ENCODE assay signal across 2 cellular contexts in the genomic region with DNA sequence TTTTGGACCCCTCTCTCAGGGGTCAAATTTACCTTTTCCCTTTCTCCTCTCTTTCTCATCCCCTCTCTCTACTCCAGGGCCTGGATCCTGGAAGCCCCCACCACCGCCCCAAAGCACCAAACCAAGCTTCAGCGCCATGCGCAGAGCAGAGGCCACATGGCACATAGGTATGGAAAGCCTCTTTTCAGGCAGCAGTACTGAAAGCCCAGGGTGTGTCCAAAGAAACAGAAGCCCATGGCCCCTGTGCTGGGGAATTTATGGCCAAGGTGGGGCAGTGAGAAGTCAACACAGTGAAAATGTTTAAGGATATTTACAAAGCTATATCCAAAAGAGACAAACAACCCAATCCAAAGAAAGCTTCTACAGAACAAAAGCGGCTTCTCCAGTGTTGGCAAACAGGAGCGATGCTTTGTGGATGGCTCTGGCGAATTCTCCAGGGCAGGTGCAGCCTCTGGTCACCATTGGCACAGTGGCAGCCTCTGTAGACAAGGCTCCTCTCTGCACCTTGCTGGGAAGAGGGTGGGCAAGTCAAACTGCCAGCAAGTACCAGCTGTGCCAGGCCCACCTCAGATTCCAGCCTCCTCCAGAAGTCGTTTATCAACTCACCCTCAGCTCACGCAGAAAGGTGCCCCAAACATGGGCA.
A peak's percentile ranks its signal among the peaks of the same experiment; 100 is the strongest.
TF ChIP-seq lines count a peak whose summit lies in the region.

No MANE protein-coding gene starts in this region.

TF ChIP-seq in HepG2, 621 proteins besides CTCF, POLR2A, EP300 and RAD21 (continues in another document):
- TF ChIP-seq ZNF720 (CRISPR knock-in tag; IDR thresholded peaks at IDR 0.05) (0 out of 2 replicates have a peak, but pooled peaks have one; percentile 80), ATF7 (IDR thresholded peaks at IDR 0.05) (no peak), ATF7 (CRISPR knock-in tag; IDR thresholded peaks at IDR 0.05) (no peak), RBAK (CRISPR knock-in tag; IDR thresholded peaks at IDR 0.05) (no peak), ZNF660 (CRISPR knock-in tag; IDR thresholded peaks at IDR 0.05; ENCODE audit: borderline replicate concordance, low read depth) (no peak), BRCA1 (CRISPR knock-in tag; IDR thresholded peaks at IDR 0.05) (no peak), FOXK2 (IDR thresholded peaks at IDR 0.05) (no peak), ZNF441 (CRISPR knock-in tag; IDR thresholded peaks at IDR 0.05; ENCODE audit: borderline replicate concordance) (no peak)
- TF ChIP-seq, protein P1, sequence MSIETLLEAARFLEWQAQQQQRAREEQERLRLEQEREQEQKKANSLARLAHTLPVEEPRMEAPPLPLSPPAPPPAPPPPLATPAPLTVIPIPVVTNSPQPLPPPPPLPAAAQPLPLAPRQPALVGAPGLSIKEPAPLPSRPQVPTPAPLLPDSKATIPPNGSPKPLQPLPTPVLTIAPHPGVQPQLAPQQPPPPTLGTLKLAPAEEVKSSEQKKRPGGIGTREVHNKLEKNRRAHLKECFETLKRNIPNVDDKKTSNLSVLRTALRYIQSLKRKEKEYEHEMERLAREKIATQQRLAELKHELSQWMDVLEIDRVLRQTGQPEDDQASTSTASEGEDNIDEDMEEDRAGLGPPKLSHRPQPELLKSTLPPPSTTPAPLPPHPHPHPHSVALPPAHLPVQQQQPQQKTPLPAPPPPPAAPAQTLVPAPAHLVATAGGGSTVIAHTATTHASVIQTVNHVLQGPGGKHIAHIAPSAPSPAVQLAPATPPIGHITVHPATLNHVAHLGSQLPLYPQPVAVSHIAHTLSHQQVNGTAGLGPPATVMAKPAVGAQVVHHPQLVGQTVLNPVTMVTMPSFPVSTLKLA (IDR thresholded peaks at IDR 0.05) = no peak
- TF ChIP-seq, protein P2, sequence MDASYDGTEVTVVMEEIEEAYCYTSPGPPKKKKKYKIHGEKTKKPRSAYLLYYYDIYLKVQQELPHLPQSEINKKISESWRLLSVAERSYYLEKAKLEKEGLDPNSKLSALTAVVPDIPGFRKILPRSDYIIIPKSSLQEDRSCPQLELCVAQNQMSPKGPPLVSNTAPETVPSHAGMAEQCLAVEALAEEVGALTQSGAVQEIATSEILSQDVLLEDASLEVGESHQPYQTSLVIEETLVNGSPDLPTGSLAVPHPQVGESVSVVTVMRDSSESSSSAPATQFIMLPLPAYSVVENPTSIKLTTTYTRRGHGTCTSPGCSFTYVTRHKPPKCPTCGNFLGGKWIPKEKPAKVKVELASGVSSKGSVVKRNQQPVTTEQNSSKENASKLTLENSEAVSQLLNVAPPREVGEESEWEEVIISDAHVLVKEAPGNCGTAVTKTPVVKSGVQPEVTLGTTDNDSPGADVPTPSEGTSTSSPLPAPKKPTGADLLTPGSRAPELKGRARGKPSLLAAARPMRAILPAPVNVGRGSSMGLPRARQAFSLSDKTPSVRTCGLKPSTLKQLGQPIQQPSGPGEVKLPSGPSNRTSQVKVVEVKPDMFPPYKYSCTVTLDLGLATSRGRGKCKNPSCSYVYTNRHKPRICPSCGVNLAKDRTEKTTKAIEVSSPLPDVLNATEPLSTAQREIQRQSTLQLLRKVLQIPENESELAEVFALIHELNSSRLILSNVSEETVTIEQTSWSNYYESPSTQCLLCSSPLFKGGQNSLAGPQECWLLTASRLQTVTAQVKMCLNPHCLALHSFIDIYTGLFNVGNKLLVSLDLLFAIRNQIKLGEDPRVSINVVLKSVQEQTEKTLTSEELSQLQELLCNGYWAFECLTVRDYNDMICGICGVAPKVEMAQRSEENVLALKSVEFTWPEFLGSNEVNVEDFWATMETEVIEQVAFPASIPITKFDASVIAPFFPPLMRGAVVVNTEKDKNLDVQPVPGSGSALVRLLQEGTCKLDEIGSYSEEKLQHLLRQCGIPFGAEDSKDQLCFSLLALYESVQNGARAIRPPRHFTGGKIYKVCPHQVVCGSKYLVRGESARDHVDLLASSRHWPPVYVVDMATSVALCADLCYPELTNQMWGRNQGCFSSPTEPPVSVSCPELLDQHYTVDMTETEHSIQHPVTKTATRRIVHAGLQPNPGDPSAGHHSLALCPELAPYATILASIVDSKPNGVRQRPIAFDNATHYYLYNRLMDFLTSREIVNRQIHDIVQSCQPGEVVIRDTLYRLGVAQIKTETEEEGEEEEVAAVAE (CRISPR knock-in tag; IDR thresholded peaks at IDR 0.05; ENCODE audit: borderline replicate concordance) = no peak
- TF ChIP-seq, protein P3, sequence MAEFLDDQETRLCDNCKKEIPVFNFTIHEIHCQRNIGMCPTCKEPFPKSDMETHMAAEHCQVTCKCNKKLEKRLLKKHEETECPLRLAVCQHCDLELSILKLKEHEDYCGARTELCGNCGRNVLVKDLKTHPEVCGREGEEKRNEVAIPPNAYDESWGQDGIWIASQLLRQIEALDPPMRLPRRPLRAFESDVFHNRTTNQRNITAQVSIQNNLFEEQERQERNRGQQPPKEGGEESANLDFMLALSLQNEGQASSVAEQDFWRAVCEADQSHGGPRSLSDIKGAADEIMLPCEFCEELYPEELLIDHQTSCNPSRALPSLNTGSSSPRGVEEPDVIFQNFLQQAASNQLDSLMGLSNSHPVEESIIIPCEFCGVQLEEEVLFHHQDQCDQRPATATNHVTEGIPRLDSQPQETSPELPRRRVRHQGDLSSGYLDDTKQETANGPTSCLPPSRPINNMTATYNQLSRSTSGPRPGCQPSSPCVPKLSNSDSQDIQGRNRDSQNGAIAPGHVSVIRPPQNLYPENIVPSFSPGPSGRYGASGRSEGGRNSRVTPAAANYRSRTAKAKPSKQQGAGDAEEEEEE (CRISPR knock-in tag; IDR thresholded peaks at IDR 0.05; ENCODE audit: borderline replicate concordance) = 0 out of 2 replicates have a peak, but pooled peaks have one; percentile 31
- TF ChIP-seq, protein P4, sequence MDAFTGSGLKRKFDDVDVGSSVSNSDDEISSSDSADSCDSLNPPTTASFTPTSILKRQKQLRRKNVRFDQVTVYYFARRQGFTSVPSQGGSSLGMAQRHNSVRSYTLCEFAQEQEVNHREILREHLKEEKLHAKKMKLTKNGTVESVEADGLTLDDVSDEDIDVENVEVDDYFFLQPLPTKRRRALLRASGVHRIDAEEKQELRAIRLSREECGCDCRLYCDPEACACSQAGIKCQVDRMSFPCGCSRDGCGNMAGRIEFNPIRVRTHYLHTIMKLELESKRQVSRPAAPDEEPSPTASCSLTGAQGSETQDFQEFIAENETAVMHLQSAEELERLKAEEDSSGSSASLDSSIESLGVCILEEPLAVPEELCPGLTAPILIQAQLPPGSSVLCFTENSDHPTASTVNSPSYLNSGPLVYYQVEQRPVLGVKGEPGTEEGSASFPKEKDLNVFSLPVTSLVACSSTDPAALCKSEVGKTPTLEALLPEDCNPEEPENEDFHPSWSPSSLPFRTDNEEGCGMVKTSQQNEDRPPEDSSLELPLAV (CRISPR knock-in tag; conservative IDR thresholded peaks at IDR 0.05; ENCODE audit: low read depth) = no peak

TF ChIP-seq in GM12891, 5 proteins besides CTCF, POLR2A, EP300 and RAD21:
- TF ChIP-seq SPI1 (IDR thresholded peaks at IDR 0.05; ENCODE audit: low read depth, low read length) = no peak
- no peak for TF ChIP-seq PAX5 (IDR thresholded peaks at IDR 0.05; ENCODE audit: insufficient read depth, low read length, severe bottlenecking)
- TF ChIP-seq POLR2AphosphoS5 (IDR thresholded peaks at IDR 0.05; ENCODE audit: low read depth, low read length) = no peak
- no peak for TF ChIP-seq TAF1 (IDR thresholded peaks at IDR 0.05; ENCODE audit: low read depth, low read length)
- TF ChIP-seq POU2F2 (IDR thresholded peaks at IDR 0.05; ENCODE audit: low read depth, low read length) = no peak
